Comparison of ENCODE assay signal across 30 cellular contexts in genomic region chr4:169407217-169407845, GRCh38.
DNase-seq lines count a peak whose midpoint lies in the region; ATAC-seq, FAIRE-seq and TF ChIP-seq lines count a peak whose summit lies in the region.
"Had no signal": no experiment of that assay in that cellular context is flagged by ENCODE, and none has a peak within 500 bp of the region (broad histone marks: within the 10 kb centered on the region; RNA-seq: fewer than 3 reads in every experiment).

No MANE protein-coding gene starts in this region.

- no peak for TF ChIP-seq POLR2A in GM12891 (IDR thresholded peaks at IDR 0.05; ENCODE audit: low read depth, low read length)

- no peak overlapping the region for H3K4me3 ChIP-seq in AG10803 (ENCODE audit: low read length)
- H3K4me3 ChIP-seq in choroid plexus epithelial cell (ENCODE audit: low read depth, low read length), result no peak overlapping the region
- H3K4me3 ChIP-seq: sigmoid colon, SJSA1, thyroid gland, uterus had no signal

- DNase-seq in AG10803 (ENCODE audit: low read depth) (peak; percentile 26), GM12891 (ENCODE audit: insufficient read length, low spot score) (no peak), choroid plexus epithelial cell (ENCODE audit: low read depth) (peak; percentile 66), left cardiac atrium (no peak), retina (no peak), NCI-H187 treated with DMSO at 0.1 percent for 48 hours (lab: John Stamatoyannopoulos, UW) (no peak), activated gamma-delta T cell treated with Interleukin-2 at 50 U/mL for 16 hours (no peak)
- DNase-seq: activated B cell treated with CpG ODN at 0.5 μM for 24 hours; activated CD4-positive, alpha-beta T cell treated with anti-CD3 and anti-CD28 coated beads, Interleukin-2, amount 50 U/mL, for 1 hour; activated CD8-positive, alpha-beta memory T cell treated with anti-CD3 and anti-CD28 coated beads, Interleukin-2, amount 10 ng/mL, durations not matched to agents 7 days and 5 days; activated naive CD4-positive, alpha-beta T cell; activated T-cell treated with anti-CD3 and anti-CD28 coated beads, Interleukin-2, amount 50 U/mL, for 48 hours; CD8-positive, alpha-beta T cell; glutamatergic neuron; HFFc6; KBM-7; naive thymus-derived CD8-positive, alpha-beta T cell; NCI-H1092; NCI-H1694 treated with DMSO at 0.1 percent for 48 hours; NCI-H2171; NCI-H510A treated with DMSO at 0.1 percent for 48 hours; nucleus accumbens; sigmoid colon; stimulated activated CD4-positive, alpha-beta T cell treated with anti-CD3 and anti-CD28 coated beads, Interleukin-4, amount 100 ng/mL, for 1 hour; T-helper 1 cell; thyroid gland; uterus had no signal

- ATAC-seq in left cardiac atrium (peak; percentile 88 to 94), GM18867 (IDR thresholded peaks at IDR 0.05; ENCODE audit: unreplicated experiment) (no peak)
- ATAC-seq: activated CD8-positive, alpha-beta memory T cell treated with anti-CD3 and anti-CD28 coated beads, Interleukin-2, amount 10 ng/mL, durations not matched to agents 7 days and 5 days; CD8-positive, alpha-beta T cell; naive thymus-derived CD8-positive, alpha-beta T cell had no signal

- TF ChIP-seq CTCF in AG10803 (conservative IDR thresholded peaks at IDR 0.05; ENCODE audit: low read length), result no peak
- TF ChIP-seq CTCF in choroid plexus epithelial cell (conservative IDR thresholded peaks at IDR 0.05; ENCODE audit: low read depth, low read length), result no peak

- FAIRE-seq in GM12891 (lab: Jason Lieb, UNC), result peak; percentile 79
- FAIRE-seq: keratinocyte had no signal

- intact Hi-C loops in left cardiac atrium (cut with DNase I), result loop anchor here in 1 of 2 donors (10.0 kb wide), 1 partner anchor 53 kb away; no protein-coding TSS in a partner anchor

TF ChIP-seq in GM12891, 5 proteins besides CTCF, POLR2A, EP300 and RAD21:
- no peak for TF ChIP-seq PAX5 (IDR thresholded peaks at IDR 0.05; ENCODE audit: insufficient read depth, low read length, severe bottlenecking)
- no peak for TF ChIP-seq TAF1 (IDR thresholded peaks at IDR 0.05; ENCODE audit: low read depth, low read length)
TF ChIP-seq in GM12891: peak in this region for 0.

Comparison
In these comparisons a context has a peak if more than half of its experiments do, and no peak if none do; other contexts are left out.
1. DNase-seq: peak in AG10803 (single experiment) and choroid plexus epithelial cell (single experiment); none in GM12891 (single experiment), left cardiac atrium (single experiment), retina (single experiment), NCI-H187 treated with DMSO at 0.1 percent for 48 hours (single experiment) and activated gamma-delta T cell treated with Interleukin-2 at 50 U/mL for 16 hours (single experiment).